In genomic region chr3:142878901-142879300, GRCh38 we compare ENCODE assay signal across 31 cellular contexts. TPM values are rescaled to one million over a fixed set of nuclear protein-coding genes. Genes with fewer than 3 reads are reported as not detected.
"Had no signal": no experiment of that assay in that cellular context is flagged by ENCODE, and none has a peak within 500 bp of the region (broad histone marks: within the 10 kb centered on the region; RNA-seq: fewer than 3 reads in every experiment).

No MANE protein-coding gene starts in this region.

- H3K4me1 Mint-ChIP-seq: activated B cell treated with CpG ODN at 0.5 μM for 24 hours; activated naive CD4-positive, alpha-beta T cell treated with anti-CD3 and anti-CD28 coated beads, Interleukin-2, amount 50 U/mL, for 24 hours; brain; T-helper 17 cell had no signal

- H3K27ac ChIP-seq: ascending aorta, breast epithelium, cardiac muscle cell, colonic mucosa, WERI-Rb-1 had no signal

- H3K9me3 Mint-ChIP-seq: activated B cell treated with CpG ODN at 0.5 μM for 24 hours; activated CD8-positive, alpha-beta T cell treated with anti-CD3 and anti-CD28 coated beads for 36 hours; activated naive CD4-positive, alpha-beta T cell treated with anti-CD3 and anti-CD28 coated beads for 36 hours; activated naive CD4-positive, alpha-beta T cell treated with anti-CD3 and anti-CD28 coated beads, Interleukin-2, amount 50 U/mL, for 24 hours; activated naive CD8-positive, alpha-beta T cell treated with anti-CD3 and anti-CD28 coated beads for 36 hours; activated naive CD8-positive, alpha-beta T cell treated with anti-CD3 and anti-CD28 coated beads, Interleukin-2, amount 50 U/mL, for 24 hours; activated T-helper 1 cell treated with anti-CD3 and anti-CD28 coated beads, Interleukin-12 subunit alpha, Interleukin-12 subunit beta, Interleukin-2, Interleukin-4 antibody, amounts not matched to agents 30 ng/mL and 10 ng/mL and 1 ng/mL, durations not matched to agents 14 hours and 24 hours and 36 hours; activated T-helper 2 cell treated with anti-CD3 and anti-CD28 coated beads, Interferon-gamma antibody, Interleukin-2, Interleukin-4, amounts not matched to agents 10 μg/mL and 5 μg/mL and 100 μg/mL, durations not matched to agents 14 hours and 24 hours and 36 hours; brain; T-helper 2 cell treated with Interferon-gamma antibody and Interleukin-4, amounts not matched to agents 5 μg/mL and 100 μg/mL, for 36 hours had no signal

- H3K4me3 Mint-ChIP-seq: activated B cell treated with CpG ODN at 0.5 μM for 24 hours; activated CD8-positive, alpha-beta T cell treated with anti-CD3 and anti-CD28 coated beads for 36 hours; activated naive CD4-positive, alpha-beta T cell treated with anti-CD3 and anti-CD28 coated beads for 36 hours; activated naive CD4-positive, alpha-beta T cell treated with anti-CD3 and anti-CD28 coated beads, Interleukin-2, amount 50 U/mL, for 24 hours; activated naive CD8-positive, alpha-beta T cell treated with anti-CD3 and anti-CD28 coated beads for 36 hours; activated naive CD8-positive, alpha-beta T cell treated with anti-CD3 and anti-CD28 coated beads, Interleukin-2, amount 50 U/mL, for 24 hours; activated T-helper 1 cell treated with anti-CD3 and anti-CD28 coated beads, Interleukin-12 subunit alpha, Interleukin-12 subunit beta, Interleukin-2, Interleukin-4 antibody, amounts not matched to agents 30 ng/mL and 10 ng/mL and 1 ng/mL, durations not matched to agents 14 hours and 24 hours and 36 hours; brain; T-helper 17 cell; T-helper 2 cell treated with Interferon-gamma antibody and Interleukin-4, amounts not matched to agents 5 μg/mL and 100 μg/mL, for 36 hours had no signal

- H3K36me3 Mint-ChIP-seq: activated naive CD4-positive, alpha-beta T cell treated with anti-CD3 and anti-CD28 coated beads, Interleukin-2, amount 50 U/mL, for 24 hours; activated naive CD8-positive, alpha-beta T cell treated with anti-CD3 and anti-CD28 coated beads for 36 hours; brain had no signal

- ATAC-seq: activated CD4-positive, CD25-positive, alpha-beta regulatory T cell treated with anti-CD3 and anti-CD28 coated beads, Interleukin-2, amount 50 U/mL, for 24 hours; activated CD8-positive, alpha-beta T cell treated with anti-CD3 and anti-CD28 coated beads for 36 hours; activated naive CD8-positive, alpha-beta T cell treated with anti-CD3 and anti-CD28 coated beads, Interleukin-2, amount 50 U/mL, for 24 hours; esophagus mucosa; T-helper 17 cell had no signal

- H3K27me3 ChIP-seq: ascending aorta, breast epithelium, cardiac muscle cell, colonic mucosa had no signal

- H3K4me1 ChIP-seq: ascending aorta, breast epithelium, colonic mucosa had no signal

- H3K27ac Mint-ChIP-seq: activated B cell treated with CpG ODN at 0.5 μM for 24 hours; activated CD8-positive, alpha-beta T cell treated with anti-CD3 and anti-CD28 coated beads for 36 hours; activated naive CD4-positive, alpha-beta T cell treated with anti-CD3 and anti-CD28 coated beads for 36 hours; activated naive CD4-positive, alpha-beta T cell treated with anti-CD3 and anti-CD28 coated beads, Interleukin-2, amount 50 U/mL, for 24 hours; activated naive CD8-positive, alpha-beta T cell treated with anti-CD3 and anti-CD28 coated beads for 36 hours; activated naive CD8-positive, alpha-beta T cell treated with anti-CD3 and anti-CD28 coated beads, Interleukin-2, amount 50 U/mL, for 24 hours; activated T-helper 1 cell treated with anti-CD3 and anti-CD28 coated beads, Interleukin-12 subunit alpha, Interleukin-12 subunit beta, Interleukin-2, Interleukin-4 antibody, amounts not matched to agents 30 ng/mL and 10 ng/mL and 1 ng/mL, durations not matched to agents 14 hours and 24 hours and 36 hours; activated T-helper 2 cell treated with anti-CD3 and anti-CD28 coated beads, Interferon-gamma antibody, Interleukin-2, Interleukin-4, amounts not matched to agents 10 μg/mL and 5 μg/mL and 100 μg/mL, durations not matched to agents 14 hours and 24 hours and 36 hours; brain; T-helper 17 cell; T-helper 2 cell treated with Interferon-gamma antibody and Interleukin-4, amounts not matched to agents 5 μg/mL and 100 μg/mL, for 36 hours had no signal

- H3K4me3 ChIP-seq: ascending aorta, breast epithelium, cardiac muscle cell, colonic mucosa had no signal

- DNase-seq: activated B cell treated with CpG ODN at 0.5 μM for 24 hours; activated CD4-positive, alpha-beta T cell treated with anti-CD3 and anti-CD28 coated beads for 48 hours; activated CD4-positive, alpha-beta T cell treated with anti-CD3 and anti-CD28 coated beads, Interleukin-2, amount 50 U/mL, for 1 hour; activated CD4-positive, alpha-beta T cell treated with anti-CD3 and anti-CD28 coated beads, Interleukin-2, amount 50 U/mL, for 48 hours; activated CD8-positive, alpha-beta memory T cell treated with anti-CD3 and anti-CD28 coated beads for 24 hours; activated CD8-positive, alpha-beta T cell treated with anti-CD3 and anti-CD28 coated beads for 36 hours; activated effector memory CD4-positive, alpha-beta T cell treated with anti-CD3 and anti-CD28 coated beads, Interleukin-2, amount 50 U/mL, for 16 hours; activated naive CD4-positive, alpha-beta T cell treated with anti-CD3 and anti-CD28 coated beads for 36 hours; activated naive CD8-positive, alpha-beta T cell treated with anti-CD3 and anti-CD28 coated beads for 36 hours; activated naive CD8-positive, alpha-beta T cell treated with anti-CD3 and anti-CD28 coated beads, Interleukin-2, amount 50 U/mL, for 24 hours; activated T-cell treated with anti-CD3 and anti-CD28 coated beads, Interleukin-2, amount 50 U/mL, for 48 hours; central memory CD4-positive, alpha-beta T cell; cerebellar nuclear complex; colonic mucosa; effector CD8-positive, alpha-beta T cell; foreskin fibroblast; head of caudate nucleus; T-helper 17 cell; T1000; WERI-Rb-1 had no signal

- FAIRE-seq: frontal cortex had no signal

- H3K9me3 ChIP-seq: ascending aorta, breast epithelium, colonic mucosa had no signal

- H3K36me3 ChIP-seq: ascending aorta, breast epithelium, cardiac muscle cell, colonic mucosa, WERI-Rb-1 had no signal

RNA-seq across cellular contexts. Expression of gene PCOLCE2, which starts 10.0 kb away (rescaled TPM):
- total RNA-seq: activated B cell treated with CpG ODN at 0.5 μM for 24 hours; activated T-helper 1 cell treated with anti-CD3 and anti-CD28 coated beads, Interleukin-12 subunit alpha, Interleukin-12 subunit beta, Interleukin-2, Interleukin-4 antibody, amounts not matched to agents 30 ng/mL and 10 ng/mL and 1 ng/mL, durations not matched to agents 14 hours and 24 hours and 36 hours; activated T-helper 2 cell treated with anti-CD3 and anti-CD28 coated beads, Interferon-gamma antibody, Interleukin-2, Interleukin-4, amounts not matched to agents 10 μg/mL and 5 μg/mL and 100 μg/mL, durations not matched to agents 14 hours and 24 hours and 36 hours; T-helper 17 cell had no signal
